1 cellular context compared by ENCODE assay signal in genomic region chr12:48969160-48969771, GRCh38.
TF ChIP-seq lines count a peak whose summit lies in the region.

No MANE protein-coding gene starts in this region.

TF ChIP-seq in GM23338, 12 proteins besides CTCF, POLR2A, EP300 and RAD21:
- TF ChIP-seq EZH2 (IDR thresholded peaks at IDR 0.05; ENCODE audit: low read depth, unreplicated experiment) (peak; percentile 55), ZNF462 (CRISPR knock-in tag; IDR thresholded peaks at IDR 0.05) (no peak), CREB1 (CRISPR knock-in tag; IDR thresholded peaks at IDR 0.05; ENCODE audit: low read depth) (no peak), REST (IDR thresholded peaks at IDR 0.05; ENCODE audit: unreplicated experiment) (no peak), ZNF331 (CRISPR knock-in tag; IDR thresholded peaks at IDR 0.05; ENCODE audit: low read depth) (no peak), JUNB (IDR thresholded peaks at IDR 0.05; ENCODE audit: unreplicated experiment) (no peak)
TF ChIP-seq in GM23338: peak in this region for 1.
